Comparison of ENCODE assay signal across 8 cellular contexts in genomic region chr11:10752061-10752460, GRCh38. TPM values are rescaled to one million over a fixed set of nuclear protein-coding genes. Genes with fewer than 3 reads are reported as not detected.
A peak's percentile ranks its signal among the peaks of the same experiment; 100 is the strongest.
DNase-seq lines count a peak whose midpoint lies in the region; ATAC-seq lines count a peak whose summit lies in the region.

No MANE protein-coding gene starts in this region.

- no peak overlapping the region for H3K9ac ChIP-seq in iPS-15b (ENCODE audit: low read depth, low read length)

- peaks cover 21% of the 10 kb centered on the region for H3K36me3 Mint-ChIP-seq in activated CD4-positive, alpha-beta memory T cell treated with anti-CD3 and anti-CD28 coated beads for 36 hours
- peaks cover 9% of the 10 kb centered on the region for H3K36me3 Mint-ChIP-seq in stimulated activated effector memory CD8-positive, alpha-beta T cell treated with anti-CD3 and anti-CD28 coated beads, Interleukin-12 subunit alpha, Interleukin-12 subunit beta, amount 100 ng/mL, for 72 hours

- H3K4me1 Mint-ChIP-seq in activated CD4-positive, alpha-beta memory T cell treated with anti-CD3 and anti-CD28 coated beads for 36 hours (ENCODE audit: low read depth): peaks cover 25% of the 10 kb centered on the region
- H3K4me1 Mint-ChIP-seq in stimulated activated effector memory CD8-positive, alpha-beta T cell treated with anti-CD3 and anti-CD28 coated beads, Interleukin-12 subunit alpha, Interleukin-12 subunit beta, amount 100 ng/mL, for 72 hours: peaks cover 18% of the 10 kb centered on the region

- CTCF ChIA-PET in activated CD4-positive, alpha-beta memory T cell treated with anti-CD3 and anti-CD28 coated beads for 36 hours (lab: Charles Lee): no interaction called here

- POLR2A ChIA-PET in activated CD4-positive, alpha-beta memory T cell treated with anti-CD3 and anti-CD28 coated beads for 36 hours (lab: Charles Lee): interaction anchor here (1.9 kb wide), 1 partner anchor 297 kb away, joined by 7 read pairs; the partner anchor contains the start of gene AMPD3

- no peaks in the 10 kb centered on the region for H3K9me3 ChIP-seq in iPS-15b (ENCODE audit: control insufficient read depth, insufficient read depth, low read length)

- peak; percentile 11 for DNase-seq in NCI-H748 (lab: John Stamatoyannopoulos, UW; ENCODE audit: unreplicated experiment)
- DNase-seq in NCI-H748 treated with DMSO at 0.1 percent for 48 hours (lab: John Stamatoyannopoulos, UW): no peak
- DNase-seq in activated CD4-positive, alpha-beta memory T cell treated with anti-CD3 and anti-CD28 coated beads for 36 hours: no peak
- no peak for DNase-seq in stimulated activated effector memory CD8-positive, alpha-beta T cell treated with anti-CD3 and anti-CD28 coated beads, Interleukin-12 subunit alpha, Interleukin-12 subunit beta, amount 100 ng/mL, for 72 hours (ENCODE audit: low spot score in 2 of 2)

- intact Hi-C loops in activated CD4-positive, alpha-beta memory T cell treated with anti-CD3 and anti-CD28 coated beads for 36 hours (cut with micrococcal nuclease): loop anchor here (5.0 kb wide), 1 partner anchor 1090 kb away; the partner anchor contains the start of gene USP47

- H3K4me3 Mint-ChIP-seq in activated CD4-positive, alpha-beta memory T cell treated with anti-CD3 and anti-CD28 coated beads for 36 hours: peak overlapping the region; percentile 93
- peak overlapping the region; percentile 90 for H3K4me3 Mint-ChIP-seq in stimulated activated effector memory CD8-positive, alpha-beta T cell treated with anti-CD3 and anti-CD28 coated beads, Interleukin-12 subunit alpha, Interleukin-12 subunit beta, amount 100 ng/mL, for 72 hours

- ATAC-seq in stimulated activated effector memory CD8-positive, alpha-beta T cell treated with anti-CD3 and anti-CD28 coated beads, Interleukin-12 subunit alpha, Interleukin-12 subunit beta, amount 100 ng/mL, for 72 hours: no peak
- ATAC-seq in GM19467 (IDR thresholded peaks at IDR 0.05; ENCODE audit: unreplicated experiment) (no peak), HG03354 (IDR thresholded peaks at IDR 0.05; ENCODE audit: poor library complexity, severe bottlenecking, unreplicated experiment) (no peak), HG03108 (IDR thresholded peaks at IDR 0.05; ENCODE audit: unreplicated experiment) (no peak)

- peaks cover 4% of the 10 kb centered on the region for H3K36me3 ChIP-seq in iPS-15b (ENCODE audit: control insufficient read depth, insufficient read depth, low read length)

- H3K4me3 ChIP-seq in iPS-15b (ENCODE audit: low read depth, low read length): peak overlapping the region; percentile 97

- H3K27ac Mint-ChIP-seq in activated CD4-positive, alpha-beta memory T cell treated with anti-CD3 and anti-CD28 coated beads for 36 hours: peak overlapping the region; percentile 89
- peak overlapping the region; percentile 91 for H3K27ac Mint-ChIP-seq in stimulated activated effector memory CD8-positive, alpha-beta T cell treated with anti-CD3 and anti-CD28 coated beads, Interleukin-12 subunit alpha, Interleukin-12 subunit beta, amount 100 ng/mL, for 72 hours

- no peaks in the 10 kb centered on the region for H3K9me3 Mint-ChIP-seq in activated CD4-positive, alpha-beta memory T cell treated with anti-CD3 and anti-CD28 coated beads for 36 hours
- no peaks in the 10 kb centered on the region for H3K9me3 Mint-ChIP-seq in stimulated activated effector memory CD8-positive, alpha-beta T cell treated with anti-CD3 and anti-CD28 coated beads, Interleukin-12 subunit alpha, Interleukin-12 subunit beta, amount 100 ng/mL, for 72 hours

- H3K4me1 ChIP-seq in iPS-15b (ENCODE audit: control insufficient read depth, insufficient read depth, low read length): peaks cover 6% of the 10 kb centered on the region

- no peaks in the 10 kb centered on the region for H3K27me3 ChIP-seq in iPS-15b (ENCODE audit: control insufficient read depth, insufficient read depth, low read length)

- H3K27me3 Mint-ChIP-seq in activated CD4-positive, alpha-beta memory T cell treated with anti-CD3 and anti-CD28 coated beads for 36 hours: no peaks in the 10 kb centered on the region

RNA-seq across cellular contexts. Expression of gene CTR9, which starts 1.0 kb away (rescaled TPM):
- 10 to 100 TPM; 37.6 to 39.9 TPM for total RNA-seq in activated CD4-positive, alpha-beta memory T cell treated with anti-CD3 and anti-CD28 coated beads for 36 hours

RNA-seq across cellular contexts. Expression of gene EIF4G2, which starts 56.7 kb away (rescaled TPM):
- 100 to 1,000 TPM; 794 to 835 TPM for total RNA-seq in activated CD4-positive, alpha-beta memory T cell treated with anti-CD3 and anti-CD28 coated beads for 36 hours

RNA-seq across cellular contexts. Expression of gene IRAG1, which starts 58.5 kb away (rescaled TPM):
- total RNA-seq in activated CD4-positive, alpha-beta memory T cell treated with anti-CD3 and anti-CD28 coated beads for 36 hours: not detected
